Comparison of ENCODE assay signal across 1 cellular context in the genomic region with DNA sequence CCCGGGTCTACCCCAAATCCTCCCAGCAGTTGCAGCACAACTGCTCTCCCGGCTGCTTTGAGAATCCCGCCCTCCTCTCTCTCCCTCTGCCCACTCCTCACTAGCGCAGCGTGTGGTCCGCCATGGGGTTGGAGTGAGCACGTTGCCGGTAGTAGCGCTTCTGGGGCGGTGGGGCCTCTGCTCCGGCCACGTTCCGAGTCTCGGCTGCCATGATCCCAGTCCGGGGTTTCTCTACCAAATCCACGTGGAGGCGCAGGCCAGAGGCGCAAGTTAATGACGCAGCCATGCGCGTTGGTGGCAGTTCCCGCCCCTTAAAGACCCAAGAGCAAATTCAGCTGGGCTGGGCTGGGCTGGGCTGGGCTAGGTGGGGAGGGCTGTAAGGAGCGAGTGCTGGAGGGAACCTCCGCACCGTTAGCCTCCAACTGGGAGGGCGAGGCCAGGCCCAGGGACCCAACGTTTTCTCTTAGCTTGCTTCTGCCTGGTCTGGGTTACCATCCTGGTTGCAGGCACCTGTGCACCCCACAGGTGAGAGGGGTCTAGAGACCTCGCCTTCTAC.
TF ChIP-seq lines count a peak whose summit lies in the region.

Gene METTL1, minus strand, starts transcription at position 233 of the 556 bp plus-strand sequence. Its CDS starts 22 bp downstream, at position 211.

TF ChIP-seq in HepG2, 621 proteins besides CTCF, POLR2A, EP300 and RAD21 (continued from another document and continues in another):
- TF ChIP-seq, protein P1, sequence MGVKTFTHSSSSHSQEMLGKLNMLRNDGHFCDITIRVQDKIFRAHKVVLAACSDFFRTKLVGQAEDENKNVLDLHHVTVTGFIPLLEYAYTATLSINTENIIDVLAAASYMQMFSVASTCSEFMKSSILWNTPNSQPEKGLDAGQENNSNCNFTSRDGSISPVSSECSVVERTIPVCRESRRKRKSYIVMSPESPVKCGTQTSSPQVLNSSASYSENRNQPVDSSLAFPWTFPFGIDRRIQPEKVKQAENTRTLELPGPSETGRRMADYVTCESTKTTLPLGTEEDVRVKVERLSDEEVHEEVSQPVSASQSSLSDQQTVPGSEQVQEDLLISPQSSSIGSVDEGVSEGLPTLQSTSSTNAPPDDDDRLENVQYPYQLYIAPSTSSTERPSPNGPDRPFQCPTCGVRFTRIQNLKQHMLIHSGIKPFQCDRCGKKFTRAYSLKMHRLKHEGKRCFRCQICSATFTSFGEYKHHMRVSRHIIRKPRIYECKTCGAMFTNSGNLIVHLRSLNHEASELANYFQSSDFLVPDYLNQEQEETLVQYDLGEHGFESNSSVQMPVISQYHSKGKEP (CRISPR knock-in tag; IDR thresholded peaks at IDR 0.05): 0 out of 2 replicates have a peak, but pooled peaks have one; percentile 31
- TF ChIP-seq, protein P2, sequence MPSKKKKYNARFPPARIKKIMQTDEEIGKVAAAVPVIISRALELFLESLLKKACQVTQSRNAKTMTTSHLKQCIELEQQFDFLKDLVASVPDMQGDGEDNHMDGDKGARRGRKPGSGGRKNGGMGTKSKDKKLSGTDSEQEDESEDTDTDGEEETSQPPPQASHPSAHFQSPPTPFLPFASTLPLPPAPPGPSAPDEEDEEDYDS (CRISPR knock-in tag; IDR thresholded peaks at IDR 0.05): peak; percentile 53; the same call in 1 of the 2 replicates
- TF ChIP-seq LBX2 (CRISPR knock-in tag; IDR thresholded peaks at IDR 0.05; ENCODE audit: borderline replicate concordance) (0 out of 2 replicates have a peak, but pooled peaks have one; percentile 31), ZNF7 (CRISPR knock-in tag; IDR thresholded peaks at IDR 0.05) (no peak), ZNF709 (CRISPR knock-in tag; IDR thresholded peaks at IDR 0.05) (peak; percentile 92), AHDC1 (CRISPR knock-in tag; IDR thresholded peaks at IDR 0.05; ENCODE audit: borderline replicate concordance) (peak; percentile 22; the same call in 1 of the 2 replicates), ZNF33B (CRISPR knock-in tag; IDR thresholded peaks at IDR 0.05) (peak; percentile 41; the same call in 1 of the 2 replicates), MAZ (IDR thresholded peaks at IDR 0.05; ENCODE audit: borderline replicate concordance, low read depth, low read length) (peak; percentile 88), MAZ (CRISPR knock-in tag; IDR thresholded peaks at IDR 0.05; ENCODE audit: low read depth) (peak; percentile 87), ZFP41 (CRISPR knock-in tag; IDR thresholded peaks at IDR 0.05; ENCODE audit: borderline replicate concordance) (no peak), ZBTB1 (CRISPR knock-in tag; IDR thresholded peaks at IDR 0.05; ENCODE audit: borderline replicate concordance) (no peak), FOXJ3 (CRISPR knock-in tag; IDR thresholded peaks at IDR 0.05; ENCODE audit: borderline replicate concordance) (no peak), MTA1 (CRISPR knock-in tag; IDR thresholded peaks at IDR 0.05; ENCODE audit: borderline replicate concordance) (no peak), AHR (CRISPR knock-in tag; IDR thresholded peaks at IDR 0.05) (peak; percentile 97), HMGXB3 (CRISPR knock-in tag; IDR thresholded peaks at IDR 0.05; ENCODE audit: borderline replicate concordance) (peak; percentile 65; the same call in 1 of the 2 replicates), ZNF138 (CRISPR knock-in tag; IDR thresholded peaks at IDR 0.05; ENCODE audit: low read depth) (peak; percentile 81; the same call in 1 of the 2 replicates), SMYD3 (CRISPR knock-in tag; IDR thresholded peaks at IDR 0.05) (peak; percentile 61; the same call in 1 of the 2 replicates), ZNF564 (CRISPR knock-in tag; IDR thresholded peaks at IDR 0.05) (peak; percentile 75), ETV6 (CRISPR knock-in tag; conservative IDR thresholded peaks at IDR 0.05) (no peak; the same call in 1 of the 2 replicates), ZNF337 (CRISPR knock-in tag; IDR thresholded peaks at IDR 0.05; ENCODE audit: borderline replicate concordance, low read depth) (peak; percentile 58; the same call in 1 of the 2 replicates), REL (CRISPR knock-in tag; conservative IDR thresholded peaks at IDR 0.05) (peak; percentile 85; the same call in 1 of the 2 replicates), SIX1 (CRISPR knock-in tag; IDR thresholded peaks at IDR 0.05; ENCODE audit: borderline replicate concordance) (peak; percentile 67; the same call in 1 of the 2 replicates), AKNA (CRISPR knock-in tag; IDR thresholded peaks at IDR 0.05; ENCODE audit: borderline replicate concordance) (no peak), HES4 (CRISPR knock-in tag; IDR thresholded peaks at IDR 0.05; ENCODE audit: borderline replicate concordance) (peak; percentile 56; the same call in 1 of the 2 replicates)
- TF ChIP-seq, protein P3, sequence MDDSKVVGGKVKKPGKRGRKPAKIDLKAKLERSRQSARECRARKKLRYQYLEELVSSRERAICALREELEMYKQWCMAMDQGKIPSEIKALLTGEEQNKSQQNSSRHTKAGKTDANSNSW (CRISPR knock-in tag; IDR thresholded peaks at IDR 0.05; ENCODE audit: borderline replicate concordance): no peak
- TF ChIP-seq, protein P4, sequence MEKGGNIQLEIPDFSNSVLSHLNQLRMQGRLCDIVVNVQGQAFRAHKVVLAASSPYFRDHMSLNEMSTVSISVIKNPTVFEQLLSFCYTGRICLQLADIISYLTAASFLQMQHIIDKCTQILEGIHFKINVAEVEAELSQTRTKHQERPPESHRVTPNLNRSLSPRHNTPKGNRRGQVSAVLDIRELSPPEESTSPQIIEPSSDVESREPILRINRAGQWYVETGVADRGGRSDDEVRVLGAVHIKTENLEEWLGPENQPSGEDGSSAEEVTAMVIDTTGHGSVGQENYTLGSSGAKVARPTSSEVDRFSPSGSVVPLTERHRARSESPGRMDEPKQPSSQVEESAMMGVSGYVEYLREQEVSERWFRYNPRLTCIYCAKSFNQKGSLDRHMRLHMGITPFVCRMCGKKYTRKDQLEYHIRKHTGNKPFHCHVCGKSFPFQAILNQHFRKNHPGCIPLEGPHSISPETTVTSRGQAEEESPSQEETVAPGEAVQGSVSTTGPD (CRISPR knock-in tag; IDR thresholded peaks at IDR 0.05): no peak
